Comparison of ENCODE assay signal across 1 cellular context in genomic region chr12:28507867-28508266, GRCh38.
TF ChIP-seq lines count a peak whose summit lies in the region.

No MANE protein-coding gene starts in this region.

TF ChIP-seq in HepG2, 621 proteins besides CTCF, POLR2A, EP300 and RAD21:
- no peak for TF ChIP-seq TFE3 (CRISPR knock-in tag; IDR thresholded peaks at IDR 0.05)
- no peak for TF ChIP-seq ZNF318 (CRISPR knock-in tag; IDR thresholded peaks at IDR 0.05)
- no peak for TF ChIP-seq ADNP (CRISPR knock-in tag; IDR thresholded peaks at IDR 0.05)
- no peak for TF ChIP-seq RFXAP (CRISPR knock-in tag; IDR thresholded peaks at IDR 0.05; ENCODE audit: borderline replicate concordance)
- TF ChIP-seq, protein P1, sequence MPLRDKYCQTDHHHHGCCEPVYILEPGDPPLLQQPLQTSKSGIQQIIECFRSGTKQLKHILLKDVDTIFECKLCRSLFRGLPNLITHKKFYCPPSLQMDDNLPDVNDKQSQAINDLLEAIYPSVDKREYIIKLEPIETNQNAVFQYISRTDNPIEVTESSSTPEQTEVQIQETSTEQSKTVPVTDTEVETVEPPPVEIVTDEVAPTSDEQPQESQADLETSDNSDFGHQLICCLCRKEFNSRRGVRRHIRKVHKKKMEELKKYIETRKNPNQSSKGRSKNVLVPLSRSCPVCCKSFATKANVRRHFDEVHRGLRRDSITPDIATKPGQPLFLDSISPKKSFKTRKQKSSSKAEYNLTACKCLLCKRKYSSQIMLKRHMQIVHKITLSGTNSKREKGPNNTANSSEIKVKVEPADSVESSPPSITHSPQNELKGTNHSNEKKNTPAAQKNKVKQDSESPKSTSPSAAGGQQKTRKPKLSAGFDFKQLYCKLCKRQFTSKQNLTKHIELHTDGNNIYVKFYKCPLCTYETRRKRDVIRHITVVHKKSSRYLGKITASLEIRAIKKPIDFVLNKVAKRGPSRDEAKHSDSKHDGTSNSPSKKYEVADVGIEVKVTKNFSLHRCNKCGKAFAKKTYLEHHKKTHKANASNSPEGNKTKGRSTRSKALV (CRISPR knock-in tag; IDR thresholded peaks at IDR 0.05) = no peak
- TF ChIP-seq IKZF1 (IDR thresholded peaks at IDR 0.05) = no peak
- no peak for TF ChIP-seq ZFP41 (CRISPR knock-in tag; IDR thresholded peaks at IDR 0.05; ENCODE audit: borderline replicate concordance)
- no peak for TF ChIP-seq XBP1 (CRISPR knock-in tag; IDR thresholded peaks at IDR 0.05)
- TF ChIP-seq, protein P2, sequence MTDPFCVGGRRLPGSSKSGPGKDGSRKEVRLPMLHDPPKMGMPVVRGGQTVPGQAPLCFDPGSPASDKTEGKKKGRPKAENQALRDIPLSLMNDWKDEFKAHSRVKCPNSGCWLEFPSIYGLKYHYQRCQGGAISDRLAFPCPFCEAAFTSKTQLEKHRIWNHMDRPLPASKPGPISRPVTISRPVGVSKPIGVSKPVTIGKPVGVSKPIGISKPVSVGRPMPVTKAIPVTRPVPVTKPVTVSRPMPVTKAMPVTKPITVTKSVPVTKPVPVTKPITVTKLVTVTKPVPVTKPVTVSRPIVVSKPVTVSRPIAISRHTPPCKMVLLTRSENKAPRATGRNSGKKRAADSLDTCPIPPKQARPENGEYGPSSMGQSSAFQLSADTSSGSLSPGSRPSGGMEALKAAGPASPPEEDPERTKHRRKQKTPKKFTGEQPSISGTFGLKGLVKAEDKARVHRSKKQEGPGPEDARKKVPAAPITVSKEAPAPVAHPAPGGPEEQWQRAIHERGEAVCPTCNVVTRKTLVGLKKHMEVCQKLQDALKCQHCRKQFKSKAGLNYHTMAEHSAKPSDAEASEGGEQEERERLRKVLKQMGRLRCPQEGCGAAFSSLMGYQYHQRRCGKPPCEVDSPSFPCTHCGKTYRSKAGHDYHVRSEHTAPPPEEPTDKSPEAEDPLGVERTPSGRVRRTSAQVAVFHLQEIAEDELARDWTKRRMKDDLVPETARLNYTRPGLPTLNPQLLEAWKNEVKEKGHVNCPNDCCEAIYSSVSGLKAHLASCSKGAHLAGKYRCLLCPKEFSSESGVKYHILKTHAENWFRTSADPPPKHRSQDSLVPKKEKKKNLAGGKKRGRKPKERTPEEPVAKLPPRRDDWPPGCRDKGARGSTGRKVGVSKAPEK (CRISPR knock-in tag; IDR thresholded peaks at IDR 0.05; ENCODE audit: borderline replicate concordance) = no peak
- no peak for TF ChIP-seq SMARCE1 (IDR thresholded peaks at IDR 0.05; ENCODE audit: borderline replicate concordance)
- TF ChIP-seq PRMT3 (CRISPR knock-in tag; IDR thresholded peaks at IDR 0.05; ENCODE audit: borderline replicate concordance, low read depth) = no peak
